8 cellular contexts compared by ENCODE assay signal in genomic region chr15:43791993-43792760, GRCh38. TPM values are rescaled to one million over a fixed set of nuclear protein-coding genes. Genes with fewer than 3 reads are reported as not detected.
A peak's percentile ranks its signal among the peaks of the same experiment; 100 is the strongest.
DNase-seq lines count a peak whose midpoint lies in the region; ATAC-seq and TF ChIP-seq lines count a peak whose summit lies in the region.

TSS of gene SERF2 (plus strand) at chr15:43792320. CDS start at chr15:43792377, 57 bp downstream.

- peak within 1 kb of the TSS; percentile 97 for H3K4me3 Mint-ChIP-seq in WTC11

- CTCF ChIA-PET in AG04449 (lab: Yijun Ruan, JAX), result interaction anchor here (1.2 to 4.1 kb wide), 4 partner anchors 11 to 21 kb away, joined by 3 to 20 read pairs (median 12); partner anchors contain the start of gene ELL3
- CTCF ChIA-PET in WTC11 (lab: Charles Lee), result interaction anchor here (11.1 kb wide), 1 partner anchor 16 kb away, joined by 75 read pairs; the partner anchor contains the start of gene ELL3

- POLR2A ChIA-PET in AG04449 (lab: Yijun Ruan, JAX), result interaction anchor here (0.6 to 1.1 kb wide), 3 partner anchors 8 to 1690 kb away, joined by 3 to 5 read pairs (median 4); partner anchors contain the start of genes HYPK and MFAP1
- POLR2A ChIA-PET in WTC11 (lab: Charles Lee), result interaction anchor here (1.1 to 1.5 kb wide), 3 partner anchors 9 to 16 kb away, joined by 3 to 7 read pairs (median 6); partner anchors contain the start of gene ELL3

- no peaks in the 10 kb centered on the region for H3K9me3 Mint-ChIP-seq in WTC11

- H3K4me1 Mint-ChIP-seq in WTC11, result peaks cover 43% of the 10 kb centered on the region

- peaks cover 39% of the 10 kb centered on the region for H3K36me3 Mint-ChIP-seq in WTC11

- H3K4me3 ChIP-seq in AG04449 (ENCODE audit: low read depth, low read length) (peak within 1 kb of the TSS; percentile 100), cardiac fibroblast (replicated peaks in 1 of 2; ENCODE audit: low read depth in 2 of 2, low read length in 2 of 2) (peak within 1 kb of the TSS; percentile 96 to 100)

- H3K27ac Mint-ChIP-seq in WTC11, result peak within 1 kb of the TSS; percentile 98

- ATAC-seq in GM18907 (IDR thresholded peaks at IDR 0.05; ENCODE audit: unreplicated experiment) (peak; percentile 91), HG03159 (IDR thresholded peaks at IDR 0.05; ENCODE audit: unreplicated experiment) (peak; percentile 85), WTC11 (peak; percentile 94)

- no peaks in the 10 kb centered on the region for H3K27me3 Mint-ChIP-seq in WTC11 (ENCODE audit: low read depth)

- TF ChIP-seq CTCF in AG04449 (IDR thresholded peaks at IDR 0.05; ENCODE audit: insufficient read depth, low read length, missing control alignments) (no peak), WTC11 (IDR thresholded peaks at IDR 0.05) (no peak), cardiac fibroblast (IDR thresholded peaks at IDR 0.05; ENCODE audit: low read depth, low read length) (no peak)

- DNase-seq in AG04449 (ENCODE audit: low read depth, low spot score), result peak; percentile 96
- peak; percentile 86 for DNase-seq in NCI-H226
- peak; percentile 100 for DNase-seq in WTC11 (ENCODE audit: low spot score)
- DNase-seq in cardiac fibroblast (ENCODE audit: low read depth in 2 of 2), result peak; percentile 100
- DNase-seq in iPS-NIHi7 (ENCODE audit: extremely low spot score), result peak; percentile 100
- DNase-seq in smooth muscle cell of the brain vasculature (ENCODE audit: low read depth, low spot score), result peak; percentile 100

TF ChIP-seq in WTC11, 78 proteins besides CTCF, POLR2A, EP300 and RAD21 (continues in another document):
- TF ChIP-seq, protein P1, sequence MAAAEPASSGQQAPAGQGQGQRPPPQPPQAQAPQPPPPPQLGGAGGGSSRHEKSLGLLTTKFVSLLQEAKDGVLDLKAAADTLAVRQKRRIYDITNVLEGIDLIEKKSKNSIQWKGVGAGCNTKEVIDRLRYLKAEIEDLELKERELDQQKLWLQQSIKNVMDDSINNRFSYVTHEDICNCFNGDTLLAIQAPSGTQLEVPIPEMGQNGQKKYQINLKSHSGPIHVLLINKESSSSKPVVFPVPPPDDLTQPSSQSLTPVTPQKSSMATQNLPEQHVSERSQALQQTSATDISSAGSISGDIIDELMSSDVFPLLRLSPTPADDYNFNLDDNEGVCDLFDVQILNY (CRISPR knock-in tag; IDR thresholded peaks at IDR 0.05), result peak; percentile 76; the same call in 1 of the 2 replicates
- TF ChIP-seq, protein P2, sequence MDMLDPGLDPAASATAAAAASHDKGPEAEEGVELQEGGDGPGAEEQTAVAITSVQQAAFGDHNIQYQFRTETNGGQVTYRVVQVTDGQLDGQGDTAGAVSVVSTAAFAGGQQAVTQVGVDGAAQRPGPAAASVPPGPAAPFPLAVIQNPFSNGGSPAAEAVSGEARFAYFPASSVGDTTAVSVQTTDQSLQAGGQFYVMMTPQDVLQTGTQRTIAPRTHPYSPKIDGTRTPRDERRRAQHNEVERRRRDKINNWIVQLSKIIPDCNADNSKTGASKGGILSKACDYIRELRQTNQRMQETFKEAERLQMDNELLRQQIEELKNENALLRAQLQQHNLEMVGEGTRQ (CRISPR knock-in tag; IDR thresholded peaks at IDR 0.05), result peak; percentile 98
- TF ChIP-seq SMAD3 (CRISPR knock-in tag; IDR thresholded peaks at IDR 0.05; ENCODE audit: borderline replicate concordance), result peak; percentile 68; the same call in 1 of the 2 replicates
- TF ChIP-seq, protein P3, sequence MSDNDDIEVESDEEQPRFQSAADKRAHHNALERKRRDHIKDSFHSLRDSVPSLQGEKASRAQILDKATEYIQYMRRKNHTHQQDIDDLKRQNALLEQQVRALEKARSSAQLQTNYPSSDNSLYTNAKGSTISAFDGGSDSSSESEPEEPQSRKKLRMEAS (CRISPR knock-in tag; IDR thresholded peaks at IDR 0.05), result peak; percentile 89
- TF ChIP-seq AR (CRISPR knock-in tag; IDR thresholded peaks at IDR 0.05), result 0 out of 2 replicates have a peak, but pooled peaks have one; percentile 14
- TF ChIP-seq USF1 (CRISPR knock-in tag; IDR thresholded peaks at IDR 0.05), result peak; percentile 99
- TF ChIP-seq AFF4 (CRISPR knock-in tag; IDR thresholded peaks at IDR 0.05; ENCODE audit: borderline replicate concordance), result no peak
- TF ChIP-seq NFE2L1 (CRISPR knock-in tag; IDR thresholded peaks at IDR 0.05), result peak; percentile 6; the same call in 1 of the 2 replicates
- no peak for TF ChIP-seq ZNF416 (CRISPR knock-in tag; IDR thresholded peaks at IDR 0.05)
- TF ChIP-seq GABPB1 (CRISPR knock-in tag; IDR thresholded peaks at IDR 0.05), result 0 out of 2 replicates have a peak, but pooled peaks have one; percentile 10
- no peak for TF ChIP-seq MXD4 (CRISPR knock-in tag; IDR thresholded peaks at IDR 0.05; ENCODE audit: borderline replicate concordance)
- no peak for TF ChIP-seq ZNF317 (CRISPR knock-in tag; IDR thresholded peaks at IDR 0.05; ENCODE audit: borderline replicate concordance, low read depth)
- TF ChIP-seq MYBL2 (CRISPR knock-in tag; IDR thresholded peaks at IDR 0.05), result 0 out of 2 replicates have a peak, but pooled peaks have one; percentile 35
- TF ChIP-seq ZBTB21 (CRISPR knock-in tag; IDR thresholded peaks at IDR 0.05; ENCODE audit: borderline replicate concordance), result no peak; the same call in 1 of the 2 replicates
- TF ChIP-seq, protein P4, sequence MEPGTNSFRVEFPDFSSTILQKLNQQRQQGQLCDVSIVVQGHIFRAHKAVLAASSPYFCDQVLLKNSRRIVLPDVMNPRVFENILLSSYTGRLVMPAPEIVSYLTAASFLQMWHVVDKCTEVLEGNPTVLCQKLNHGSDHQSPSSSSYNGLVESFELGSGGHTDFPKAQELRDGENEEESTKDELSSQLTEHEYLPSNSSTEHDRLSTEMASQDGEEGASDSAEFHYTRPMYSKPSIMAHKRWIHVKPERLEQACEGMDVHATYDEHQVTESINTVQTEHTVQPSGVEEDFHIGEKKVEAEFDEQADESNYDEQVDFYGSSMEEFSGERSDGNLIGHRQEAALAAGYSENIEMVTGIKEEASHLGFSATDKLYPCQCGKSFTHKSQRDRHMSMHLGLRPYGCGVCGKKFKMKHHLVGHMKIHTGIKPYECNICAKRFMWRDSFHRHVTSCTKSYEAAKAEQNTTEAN (CRISPR knock-in tag; IDR thresholded peaks at IDR 0.05), result 0 out of 2 replicates have a peak, but pooled peaks have one; percentile 54
- TF ChIP-seq CREM (CRISPR knock-in tag; IDR thresholded peaks at IDR 0.05), result 0 out of 2 replicates have a peak, but pooled peaks have one; percentile 58

RNA-seq across cellular contexts. Expression of gene SERF2, which starts in this region (rescaled TPM):
- 694 to 788 TPM (median 775 TPM) in 3 replicates for total RNA-seq in WTC11 (2021)

Comparison
In these comparisons a context has a peak if more than half of its experiments do, and no peak if none do; other contexts are left out.
1. Peak in every context shown above with its lines: DNase-seq, ATAC-seq and H3K4me3 ChIP-seq.